28 cellular contexts compared by ENCODE assay signal in the genomic region with DNA sequence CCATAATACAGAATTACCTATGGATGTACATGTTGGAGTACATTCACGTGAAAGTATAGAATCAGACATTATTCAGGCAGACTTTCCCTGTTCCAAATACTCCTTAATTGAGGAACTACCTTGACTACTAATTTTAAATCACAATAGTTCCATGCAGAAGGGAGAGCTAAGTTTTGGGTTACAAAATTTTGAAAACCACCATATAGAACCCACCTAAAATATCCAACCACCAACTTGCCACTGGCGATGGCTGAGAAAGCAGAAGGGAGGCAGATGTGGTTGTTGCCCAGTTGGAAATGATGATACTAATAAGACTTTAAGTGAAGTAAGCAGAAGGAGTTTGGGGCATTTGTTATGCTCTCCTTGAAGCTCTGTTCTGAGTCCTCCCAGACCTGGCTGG.
DNase-seq lines count a peak whose midpoint lies in the region; ATAC-seq and TF ChIP-seq lines count a peak whose summit lies in the region.
"Had no signal": no experiment of that assay in that cellular context is flagged by ENCODE, and none has a peak within 500 bp of the region (broad histone marks: within the 10 kb centered on the region; RNA-seq: fewer than 3 reads in every experiment).

No MANE protein-coding gene starts in this region.

- peak overlapping the region; percentile 89 for H3K27ac Mint-ChIP-seq in activated naive CD8-positive, alpha-beta T cell treated with anti-CD3 and anti-CD28 coated beads, Interleukin-2, amount 50 U/mL, for 24 hours
- no peak overlapping the region for H3K27ac Mint-ChIP-seq in osteocyte (ENCODE audit: unreplicated experiment)
- H3K27ac Mint-ChIP-seq: activated naive CD4-positive, alpha-beta T cell treated with anti-CD3 and anti-CD28 coated beads, Interleukin-2, amount 50 U/mL, for 72 hours; activated T-helper 17 cell treated with anti-CD3 and anti-CD28 coated beads, Interleukin-2, amount 50 U/mL, for 72 hours; CD4-positive, alpha-beta memory T cell; naive thymus-derived CD4-positive, alpha-beta T cell had no signal

- DNase-seq in MV-4-11 (lab: John Stamatoyannopoulos, UW) (peak; percentile 68), osteocyte (ENCODE audit: extremely low spot score, unreplicated experiment) (no peak), DMS53 treated with DMSO at 0.1 percent for 48 hours (lab: John Stamatoyannopoulos, UW; ENCODE audit: unreplicated experiment) (no peak)
- DNase-seq in activated naive CD8-positive, alpha-beta T cell treated with anti-CD3 and anti-CD28 coated beads, Interleukin-2, amount 50 U/mL, for 24 hours, result no peak
- DNase-seq in stimulated activated CD4-positive, alpha-beta T cell treated with anti-CD3 and anti-CD28 coated beads, Interleukin-4, amount 100 ng/mL, for 1 hour, result no peak
- DNase-seq: activated CD4-positive, alpha-beta T cell treated with anti-CD3 and anti-CD28 coated beads for 48 hours; CD4-positive, alpha-beta memory T cell; dermis blood vessel endothelial cell; gastrocnemius medialis; mesendoderm; naive thymus-derived CD4-positive, alpha-beta T cell; NCI-H1105 treated with DMSO at 0.1 percent for 48 hours; NCI-H2081; NCI-H226; occipital lobe; PC-9; Right ventricle myocardium superior; small intestine; stimulated activated CD4-positive, alpha-beta T cell treated with anti-CD3 and anti-CD28 coated beads, Interleukin-2, amount 100 ng/mL, for 48 hours; stimulated activated naive CD4-positive, alpha-beta T cell had no signal

- no peaks in the 10 kb centered on the region for H3K79me2 ChIP-seq in DOHH2 (ENCODE audit: control insufficient read depth, low read length)
- H3K79me2 ChIP-seq: hepatocyte had no signal

- peaks cover 3% of the 10 kb centered on the region; the same call in 1 of the 2 replicates for H3F3A ChIP-seq in DOHH2 (ENCODE audit: control insufficient read depth, insufficient read depth)

- H3K27me3 ChIP-seq in BLaER1 (no peaks in the 10 kb centered on the region), DOHH2 (ENCODE audit: control insufficient read depth, low read length) (peaks cover 18% of the 10 kb centered on the region)
- H3K27me3 ChIP-seq: ascending aorta, gastrocnemius medialis, hepatocyte had no signal

- no peaks in the 10 kb centered on the region for H3K36me3 ChIP-seq in BLaER1
- H3K36me3 ChIP-seq in DOHH2 (ENCODE audit: control insufficient read depth, low read length), result no peaks in the 10 kb centered on the region
- H3K36me3 ChIP-seq: ascending aorta, gastrocnemius medialis, thoracic aorta had no signal

- H4K20me1 ChIP-seq in BLaER1, result no peaks in the 10 kb centered on the region
- H4K20me1 ChIP-seq in DOHH2 (ENCODE audit: control insufficient read depth, insufficient read depth, low read depth, low read length), result 0 out of 2 replicates have a peak, but pooled peaks cover 2% of the 10 kb centered on the region

- H3K4me3 Mint-ChIP-seq in activated naive CD8-positive, alpha-beta T cell treated with anti-CD3 and anti-CD28 coated beads, Interleukin-2, amount 50 U/mL, for 24 hours, result no peak overlapping the region
- H3K4me3 Mint-ChIP-seq in osteocyte (ENCODE audit: unreplicated experiment), result no peak overlapping the region
- H3K4me3 Mint-ChIP-seq: activated T-helper 17 cell treated with anti-CD3 and anti-CD28 coated beads, Interleukin-2, amount 50 U/mL, for 72 hours; CD4-positive, alpha-beta memory T cell; naive thymus-derived CD4-positive, alpha-beta T cell had no signal

- TF ChIP-seq CTCF in DOHH2 (IDR thresholded peaks at IDR 0.05; ENCODE audit: low read depth, low read length, poor library complexity, severe bottlenecking) (no peak), osteocyte (IDR thresholded peaks at IDR 0.05) (no peak)

- H3K9ac ChIP-seq in BLaER1, result no peak overlapping the region

- peaks cover 3% of the 10 kb centered on the region for H3K27me3 Mint-ChIP-seq in activated naive CD8-positive, alpha-beta T cell treated with anti-CD3 and anti-CD28 coated beads, Interleukin-2, amount 50 U/mL, for 24 hours
- peaks cover 44% of the 10 kb centered on the region for H3K27me3 Mint-ChIP-seq in osteocyte (ENCODE audit: unreplicated experiment)

- H3K9me3 Mint-ChIP-seq in activated naive CD8-positive, alpha-beta T cell treated with anti-CD3 and anti-CD28 coated beads, Interleukin-2, amount 50 U/mL, for 24 hours, result no peaks in the 10 kb centered on the region
- no peaks in the 10 kb centered on the region for H3K9me3 Mint-ChIP-seq in osteocyte (ENCODE audit: unreplicated experiment)
- H3K9me3 Mint-ChIP-seq: activated naive CD4-positive, alpha-beta T cell treated with anti-CD3 and anti-CD28 coated beads, Interleukin-2, amount 50 U/mL, for 72 hours; activated T-helper 17 cell treated with anti-CD3 and anti-CD28 coated beads, Interleukin-2, amount 50 U/mL, for 72 hours had no signal

- H3K36me3 Mint-ChIP-seq in activated naive CD8-positive, alpha-beta T cell treated with anti-CD3 and anti-CD28 coated beads, Interleukin-2, amount 50 U/mL, for 24 hours (ENCODE audit: low read depth), result no peaks in the 10 kb centered on the region
- no peaks in the 10 kb centered on the region for H3K36me3 Mint-ChIP-seq in osteocyte (ENCODE audit: unreplicated experiment)
- H3K36me3 Mint-ChIP-seq: activated naive CD4-positive, alpha-beta T cell treated with anti-CD3 and anti-CD28 coated beads, Interleukin-2, amount 50 U/mL, for 72 hours; CD4-positive, alpha-beta memory T cell; naive thymus-derived CD4-positive, alpha-beta T cell had no signal

- H3K27ac ChIP-seq in BLaER1 (peak overlapping the region; percentile 67), DOHH2 (ENCODE audit: low read depth, low read length) (no peak overlapping the region)
- H3K27ac ChIP-seq: ascending aorta, gastrocnemius medialis, hepatocyte, PC-9, thoracic aorta had no signal

- ATAC-seq in activated naive CD8-positive, alpha-beta T cell treated with anti-CD3 and anti-CD28 coated beads, Interleukin-2, amount 50 U/mL, for 24 hours, result no peak
- ATAC-seq: gastrocnemius medialis, left lobe of liver had no signal

- H3K4me3 ChIP-seq in BLaER1, result no peak overlapping the region
- no peak overlapping the region for H3K4me3 ChIP-seq in DOHH2 (ENCODE audit: low read length)
- H3K4me3 ChIP-seq: ascending aorta, gastrocnemius medialis, hepatocyte, PC-9, thoracic aorta had no signal

- H3K4me2 ChIP-seq in BLaER1 (peak overlapping the region; percentile 61), DOHH2 (ENCODE audit: low read length) (peak overlapping the region; percentile 54)
- H3K4me2 ChIP-seq: hepatocyte, PC-9 had no signal

- H3K9me3 ChIP-seq in BLaER1, result peaks cover 5% of the 10 kb centered on the region; the same call in 1 of the 2 replicates
- no peaks in the 10 kb centered on the region for H3K9me3 ChIP-seq in DOHH2 (ENCODE audit: control insufficient read depth, insufficient read depth, low read length)
- H3K9me3 ChIP-seq: ascending aorta, gastrocnemius medialis, thoracic aorta had no signal

- H3K9me2 ChIP-seq in DOHH2 (replicated peaks; ENCODE audit: control insufficient read depth, low read length), result no peaks in the 10 kb centered on the region

- peaks cover 23% of the 10 kb centered on the region for H3K4me1 Mint-ChIP-seq in activated naive CD8-positive, alpha-beta T cell treated with anti-CD3 and anti-CD28 coated beads, Interleukin-2, amount 50 U/mL, for 24 hours
- H3K4me1 Mint-ChIP-seq in osteocyte (ENCODE audit: unreplicated experiment), result no peaks in the 10 kb centered on the region
- H3K4me1 Mint-ChIP-seq: activated T-helper 17 cell treated with anti-CD3 and anti-CD28 coated beads, Interleukin-2, amount 50 U/mL, for 72 hours; CD4-positive, alpha-beta memory T cell had no signal

- H3K4me1 ChIP-seq in BLaER1 (peaks cover 38% of the 10 kb centered on the region), DOHH2 (ENCODE audit: control insufficient read depth, low read length) (peaks cover 23% of the 10 kb centered on the region)
- H3K4me1 ChIP-seq: ascending aorta, gastrocnemius medialis had no signal
